Comparison of ENCODE assay signal across 17 cellular contexts in genomic region chr15:57595011-57595866, GRCh38. TPM values are rescaled to one million over a fixed set of nuclear protein-coding genes. Genes with fewer than 3 reads are reported as not detected.
DNase-seq lines count a peak whose midpoint lies in the region; FAIRE-seq and TF ChIP-seq lines count a peak whose summit lies in the region.
"Had no signal": no experiment of that assay in that cellular context is flagged by ENCODE, and none has a peak within 500 bp of the region (broad histone marks: within the 10 kb centered on the region; RNA-seq: fewer than 3 reads in every experiment).

No MANE protein-coding gene starts in this region.

- no peaks in the 10 kb centered on the region for H4K20me1 ChIP-seq in hepatocyte (ENCODE audit: insufficient read depth, poor library complexity, severe bottlenecking)

- no peaks in the 10 kb centered on the region for H3K9me2 ChIP-seq in hepatocyte (replicated peaks; ENCODE audit: insufficient read depth)

- H3K9me3 ChIP-seq in hepatocyte (ENCODE audit: low read depth): no peaks in the 10 kb centered on the region
- H3K9me3 ChIP-seq: A549 had no signal

- TF ChIP-seq POLR2A in GM12891 (IDR thresholded peaks at IDR 0.05; ENCODE audit: low read depth, low read length): no peak

- H3K36me3 ChIP-seq in hepatocyte (replicated peaks; ENCODE audit: insufficient read depth, low read depth): no peaks in the 10 kb centered on the region
- H3K36me3 ChIP-seq: neural progenitor cell had no signal

- no peaks in the 10 kb centered on the region for H3K27me3 ChIP-seq in hepatocyte

- DNase-seq in NCI-H1092 treated with DMSO at 0.1 percent for 48 hours (lab: John Stamatoyannopoulos, UW) (peak; percentile 17), NCI-H1092 (lab: John Stamatoyannopoulos, UW) (no peak), UCSD-AML1 (lab: John Stamatoyannopoulos, UW; ENCODE audit: unreplicated experiment) (peak; percentile 33), hepatocyte (ENCODE audit: low spot score) (peak; percentile 38), stromal cell of bone marrow (ENCODE audit: low read depth) (peak; percentile 13), AG08395 (ENCODE audit: low spot score) (no peak), GM12891 (ENCODE audit: insufficient read length, low spot score) (no peak)
- DNase-seq in stimulated activated CD8-positive, alpha-beta memory T cell treated with anti-CD3 and anti-CD28 coated beads, Interleukin-4, amount 100 ng/mL, for 48 hours: no peak
- DNase-seq: activated CD4-positive, CD25-positive, alpha-beta regulatory T cell; activated naive CD8-positive, alpha-beta T cell treated with anti-CD3 and anti-CD28 coated beads, Interleukin-2, amount 50 U/mL, for 24 hours; cortex of kidney; DMS79; NCI-H1048; stimulated activated CD4-positive, alpha-beta T cell treated with anti-CD3 and anti-CD28 coated beads, Interleukin-12 subunit alpha, Interleukin-12 subunit beta, amount 100 ng/mL, for 4 hours had no signal

- TF ChIP-seq CTCF in hepatocyte (IDR thresholded peaks at IDR 0.05; ENCODE audit: poor library complexity): no peak

- no peak overlapping the region for H2AFZ ChIP-seq in hepatocyte
- H2AFZ ChIP-seq: GM23338, neural progenitor cell had no signal

- H3K79me2 ChIP-seq in hepatocyte: peaks cover 48% of the 10 kb centered on the region

- H3K4me1 ChIP-seq in hepatocyte (ENCODE audit: insufficient read depth): peaks cover 32% of the 10 kb centered on the region
- H3K4me1 ChIP-seq: neural progenitor cell had no signal

- 74% methylated on average over 9 of the region's 9 CpGs for WGBS in hepatocyte (ENCODE audit: low lambda C conversion rate, missing lambda C conversion rate)

- no peak overlapping the region for H3K4me3 ChIP-seq in hepatocyte
- H3K4me3 ChIP-seq: A549, GM23338, neural progenitor cell had no signal

- peak overlapping the region; percentile 25 for H3K4me2 ChIP-seq in hepatocyte
- H3K4me2 ChIP-seq: A549, GM23338, neural progenitor cell had no signal

- FAIRE-seq in GM12891 (lab: Jason Lieb, UNC): no peak
- FAIRE-seq: A549 had no signal

- peak overlapping the region; percentile 89 for H3K27ac ChIP-seq in hepatocyte
- H3K27ac ChIP-seq: A549, neural progenitor cell had no signal

TF ChIP-seq in GM12891, 5 proteins besides CTCF, POLR2A, EP300 and RAD21:
- TF ChIP-seq SPI1 (IDR thresholded peaks at IDR 0.05; ENCODE audit: low read depth, low read length): no peak
- TF ChIP-seq PAX5 (IDR thresholded peaks at IDR 0.05; ENCODE audit: insufficient read depth, low read length, severe bottlenecking): no peak
- TF ChIP-seq POU2F2 (IDR thresholded peaks at IDR 0.05; ENCODE audit: low read depth, low read length): no peak
- no peak for TF ChIP-seq POLR2AphosphoS5 (IDR thresholded peaks at IDR 0.05; ENCODE audit: low read depth, low read length)

RNA-seq across cellular contexts. Expression of gene MYZAP, which starts 3.5 kb away (rescaled TPM):
- 15.5 and 20.3 TPM in 2 replicates for total RNA-seq in hepatocyte
- 12.0 and 17.0 TPM in 2 replicates for polyA plus RNA-seq in hepatocyte
- polyA plus RNA-seq in GM12891 (2012; ENCODE audit: low read depth, missing spikeins): not detected

Comparison
In these comparisons a context has a peak if more than half of its experiments do, and no peak if none do; other contexts are left out.
1. DNase-seq: peak in NCI-H1092 treated with DMSO at 0.1 percent for 48 hours (single experiment), UCSD-AML1 (single experiment), hepatocyte (single experiment) and stromal cell of bone marrow (single experiment); none in NCI-H1092 (single experiment), AG08395 (single experiment), GM12891 (single experiment) and stimulated activated CD8-positive, alpha-beta memory T cell treated with anti-CD3 and anti-CD28 coated beads, Interleukin-4, amount 100 ng/mL, for 48 hours (single experiment).